ENCODE assay signal across 18 cellular contexts in genomic region chr12:3820122-3820521, GRCh38. TPM values are rescaled to one million over a fixed set of nuclear protein-coding genes. Genes with fewer than 3 reads are reported as not detected.
DNase-seq lines count a peak whose midpoint lies in the region; ATAC-seq and TF ChIP-seq lines count a peak whose summit lies in the region.
"Had no signal": no experiment of that assay in that cellular context is flagged by ENCODE, and none has a peak within 500 bp of the region (broad histone marks: within the 10 kb centered on the region; RNA-seq: fewer than 3 reads in every experiment).

No MANE protein-coding gene starts in this region.

- H3K27ac ChIP-seq in RWPE2 (ENCODE audit: poor library complexity, severe bottlenecking) = no peak overlapping the region
- H3K27ac ChIP-seq in foreskin keratinocyte = no peak overlapping the region
- H3K27ac ChIP-seq: esophagus muscularis mucosa, PC-9 had no signal

- TF ChIP-seq CTCF in RWPE2 (IDR thresholded peaks at IDR 0.05; ENCODE audit: poor library complexity, severe bottlenecking) (no peak), foreskin keratinocyte (conservative IDR thresholded peaks at IDR 0.05) (no peak)

- DNase-seq in left ventricle myocardium superior = no peak
- no peak for DNase-seq in Right ventricle myocardium inferior (ENCODE audit: missing footprints)
- DNase-seq in RWPE2 (ENCODE audit: low spot score) = no peak
- peak; percentile 31 to 60 for DNase-seq in foreskin keratinocyte
- DNase-seq in activated gamma-delta T cell (lab: John Stamatoyannopoulos, UW) = no peak
- DNase-seq in NCI-H1694 (lab: John Stamatoyannopoulos, UW) = no peak
- DNase-seq in NCI-H82 (lab: John Stamatoyannopoulos, UW) = no peak
- DNase-seq in NCI-H2171 (lab: John Stamatoyannopoulos, UW) = no peak
- DNase-seq: activated CD4-positive, alpha-beta T cell treated with anti-CD3 and anti-CD28 coated beads, Interleukin-2, amount 50 U/mL, for 48 hours; activated naive CD4-positive, alpha-beta T cell treated with anti-CD3 and anti-CD28 coated beads, Interleukin-2, amount 50 U/mL, for 16 hours; AML-193; DND-41; mucosa of descending colon; NCI-H1048; NCI-H446 treated with DMSO at 0.1 percent for 48 hours; PC-9; stimulated activated CD8-positive, alpha-beta memory T cell treated with anti-CD3 and anti-CD28 coated beads, Interleukin-4, amount 100 ng/mL, for 48 hours had no signal

- ATAC-seq in left ventricle myocardium superior = peak; percentile 30
- no peak for ATAC-seq in Right ventricle myocardium inferior
- ATAC-seq in RWPE2 (ENCODE audit: low read depth) = peak; percentile 51; the same call in 2 of the 3 replicates
- peak; percentile 75 for ATAC-seq in foreskin keratinocyte
- ATAC-seq: mucosa of descending colon had no signal

- no peaks in the 10 kb centered on the region for H3K27me3 ChIP-seq in RWPE2 (ENCODE audit: insufficient read depth, poor library complexity, severe bottlenecking)
- H3K27me3 ChIP-seq in foreskin keratinocyte = no peaks in the 10 kb centered on the region
- H3K27me3 ChIP-seq: esophagus muscularis mucosa had no signal

- intact Hi-C loops in left ventricle myocardium superior (cut with micrococcal nuclease) (no loop called here), Right ventricle myocardium inferior (cut with DNase I) (no loop called here)

- no peaks in the 10 kb centered on the region for H3K9me3 ChIP-seq in RWPE2 (ENCODE audit: severe bottlenecking)
- H3K9me3 ChIP-seq: esophagus muscularis mucosa, mucosa of descending colon had no signal

- no peak overlapping the region for H3K4me3 ChIP-seq in RWPE2 (ENCODE audit: severe bottlenecking)
- H3K4me3 ChIP-seq: esophagus muscularis mucosa, mucosa of descending colon, PC-9 had no signal

- no peaks in the 10 kb centered on the region for H3K4me1 ChIP-seq in RWPE2 (ENCODE audit: insufficient read depth, poor library complexity, severe bottlenecking)
- no peaks in the 10 kb centered on the region for H3K4me1 ChIP-seq in foreskin keratinocyte
- H3K4me1 ChIP-seq: esophagus muscularis mucosa had no signal

- H3K36me3 ChIP-seq in RWPE2 (ENCODE audit: low read depth) = 0 out of 2 replicates have a peak, but pooled peaks cover 6% of the 10 kb centered on the region

RNA-seq across cellular contexts. Expression of gene PARP11, which starts 53.1 kb away (rescaled TPM):
- 5.0 TPM for total RNA-seq in left ventricle myocardium superior
- total RNA-seq in Right ventricle myocardium inferior = 5.5 TPM
- 5.6 and 5.7 TPM in 2 replicates for total RNA-seq in foreskin keratinocyte
- polyA plus RNA-seq in foreskin keratinocyte = 1.7 and 1.9 TPM in 2 replicates
- total RNA-seq: PC-9 had no signal

Comparison
In these comparisons a context has a peak if more than half of its experiments do, and no peak if none do; other contexts are left out.
1. DNase-seq: peak in foreskin keratinocyte (2 of 2); none in left ventricle myocardium superior (single experiment), Right ventricle myocardium inferior (single experiment), RWPE2 (single experiment), activated gamma-delta T cell (single experiment), NCI-H1694 (single experiment), NCI-H82 (single experiment) and NCI-H2171 (single experiment).